22 cellular contexts compared by ENCODE assay signal in genomic region chr9:13113751-13114150, GRCh38.
DNase-seq lines count a peak whose midpoint lies in the region; ATAC-seq, FAIRE-seq and TF ChIP-seq lines count a peak whose summit lies in the region.
"Had no signal": no experiment of that assay in that cellular context is flagged by ENCODE, and none has a peak within 500 bp of the region (broad histone marks: within the 10 kb centered on the region; RNA-seq: fewer than 3 reads in every experiment).

No MANE protein-coding gene starts in this region.

- no peak for ATAC-seq in GM18873 (IDR thresholded peaks at IDR 0.05; ENCODE audit: low FRiP score, unreplicated experiment)
- ATAC-seq: activated T-cell treated with anti-CD3 and anti-CD28 coated beads, Interleukin-2, amount 50 U/mL, for 4 hours; pancreas had no signal

- no peaks in the 10 kb centered on the region for H3K36me3 ChIP-seq in bronchial epithelial cell (ENCODE audit: control insufficient read depth, insufficient read depth, low read length)
- H3K36me3 ChIP-seq: pancreas had no signal

- TF ChIP-seq POLR2A in GM12891 (IDR thresholded peaks at IDR 0.05; ENCODE audit: low read depth, low read length) = no peak

- DNase-seq in AG20443 (ENCODE audit: low spot score) = peak; percentile 16
- DNase-seq in LHCN-M2 (ENCODE audit: low read depth) = peak; percentile 16
- DNase-seq in bronchial epithelial cell (ENCODE audit: low read depth) = peak; percentile 52
- peak; percentile 17 for DNase-seq in fibroblast of the conjunctiva (ENCODE audit: low read depth)
- no peak for DNase-seq in NCI-H2171 (lab: John Stamatoyannopoulos, UW)
- DNase-seq in D341Med (ENCODE audit: low spot score) = no peak
- no peak for DNase-seq in GM12891 (ENCODE audit: insufficient read length, low spot score)
- DNase-seq: ACHN; activated CD8-positive, alpha-beta memory T cell treated with anti-CD3 and anti-CD28 coated beads for 24 hours; activated naive CD4-positive, alpha-beta T cell treated with Interleukin-2 at 50 U/mL for 16 hours; activated T-cell treated with anti-CD3 and anti-CD28 coated beads, Interleukin-2, amount 50 U/mL, for 4 hours; amygdala; Calu3; kidney glomerular epithelial cell; pancreas; stimulated activated CD4-positive, alpha-beta T cell treated with anti-CD3 and anti-CD28 coated beads, Interleukin-12 subunit alpha, Interleukin-12 subunit beta, amount 100 ng/mL, for 4 hours; stimulated activated CD4-positive, alpha-beta T cell treated with anti-CD3 and anti-CD28 coated beads, Interleukin-4, amount 100 ng/mL, for 24 hours; stimulated activated naive CD4-positive, alpha-beta T cell; testis had no signal

- no peak for TF ChIP-seq CTCF in bronchial epithelial cell (IDR thresholded peaks at IDR 0.05; ENCODE audit: insufficient read depth, low read length, severe bottlenecking)

- FAIRE-seq in bronchial epithelial cell (lab: Jason Lieb, UNC) = no peak
- FAIRE-seq in GM12891 (lab: Jason Lieb, UNC) = no peak
- FAIRE-seq: pancreas had no signal

- H3K4me3 ChIP-seq in bronchial epithelial cell (ENCODE audit: low read depth, low read length) = no peak overlapping the region
- H3K4me3 ChIP-seq: lung, pancreas, right atrium auricular region, testis had no signal

- no peaks in the 10 kb centered on the region for H3K27me3 ChIP-seq in bronchial epithelial cell (ENCODE audit: control insufficient read depth, insufficient read depth, low read length)
- H3K27me3 ChIP-seq: pancreas, right atrium auricular region, testis had no signal

TF ChIP-seq in GM12891, 5 proteins besides CTCF, POLR2A, EP300 and RAD21:
- TF ChIP-seq PAX5 (IDR thresholded peaks at IDR 0.05; ENCODE audit: insufficient read depth, low read length, severe bottlenecking) = no peak

Comparison
In these comparisons a context has a peak if more than half of its experiments do, and no peak if none do; other contexts are left out.
1. DNase-seq: peak in AG20443 (single experiment), LHCN-M2 (single experiment), bronchial epithelial cell (single experiment) and fibroblast of the conjunctiva (single experiment); none in NCI-H2171 (single experiment), D341Med (single experiment) and GM12891 (single experiment).